ENCODE assay signal across 19 cellular contexts in the genomic region with DNA sequence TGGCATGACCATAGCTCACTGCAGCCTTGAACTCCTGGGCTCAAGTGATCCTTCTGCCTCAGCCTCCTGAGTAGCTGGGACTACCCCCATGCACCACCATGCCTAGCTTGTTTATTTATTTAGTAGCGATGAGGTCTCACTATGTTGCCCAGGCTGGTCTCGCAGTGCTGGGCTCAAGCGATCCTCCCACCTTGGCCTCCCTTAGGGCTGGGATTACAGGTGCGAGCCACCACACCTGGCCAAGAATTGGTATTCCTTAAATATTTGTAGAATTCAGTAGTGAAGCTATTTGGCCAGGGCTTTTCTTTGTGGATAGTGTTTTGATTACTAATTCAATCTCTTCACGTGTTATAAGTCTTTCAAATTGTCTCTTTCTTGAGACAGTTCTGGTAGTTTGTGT. TPM values are rescaled to one million over a fixed set of nuclear protein-coding genes. Genes with fewer than 3 reads are reported as not detected.
A peak's percentile ranks its signal among the peaks of the same experiment; 100 is the strongest.
DNase-seq lines count a peak whose midpoint lies in the region; ATAC-seq, FAIRE-seq and TF ChIP-seq lines count a peak whose summit lies in the region.
"Had no signal": no experiment of that assay in that cellular context is flagged by ENCODE, and none has a peak within 500 bp of the region (broad histone marks: within the 10 kb centered on the region; RNA-seq: fewer than 3 reads in every experiment).

No MANE protein-coding gene starts in this region.

- H3K9me3 Mint-ChIP-seq in activated CD8-positive, alpha-beta T cell treated with anti-CD3 and anti-CD28 coated beads for 36 hours: no peaks in the 10 kb centered on the region
- H3K9me3 Mint-ChIP-seq in activated CD8-positive, alpha-beta T cell treated with anti-CD3 and anti-CD28 coated beads, Interleukin-2, amount 10 ng/mL, durations not matched to agents 7 days and 5 days (ENCODE audit: insufficient read depth): no peaks in the 10 kb centered on the region
- no peaks in the 10 kb centered on the region for H3K9me3 Mint-ChIP-seq in CD8-positive, alpha-beta T cell
- H3K9me3 Mint-ChIP-seq in activated T-helper 1 cell treated with anti-CD3 and anti-CD28 coated beads, Interleukin-12 subunit alpha, Interleukin-12 subunit beta, Interleukin-2, Interleukin-4 antibody, amounts not matched to agents 30 ng/mL and 10 ng/mL and 1 ng/mL, durations not matched to agents 14 hours and 24 hours and 36 hours: no peaks in the 10 kb centered on the region
- H3K9me3 Mint-ChIP-seq in naive thymus-derived CD4-positive, alpha-beta T cell: no peaks in the 10 kb centered on the region
- H3K9me3 Mint-ChIP-seq: HFFc6 had no signal

- FAIRE-seq in GM12891 (lab: Jason Lieb, UNC): no peak
- FAIRE-seq: D721Med had no signal

- H3K36me3 Mint-ChIP-seq in activated CD8-positive, alpha-beta T cell treated with anti-CD3 and anti-CD28 coated beads for 36 hours (ENCODE audit: low read depth): peaks cover 10% of the 10 kb centered on the region
- no peaks in the 10 kb centered on the region for H3K36me3 Mint-ChIP-seq in activated CD8-positive, alpha-beta T cell treated with anti-CD3 and anti-CD28 coated beads, Interleukin-2, amount 10 ng/mL, durations not matched to agents 7 days and 5 days (ENCODE audit: low read depth)
- H3K36me3 Mint-ChIP-seq in CD8-positive, alpha-beta T cell: peaks cover 15% of the 10 kb centered on the region
- H3K36me3 Mint-ChIP-seq in activated T-helper 1 cell treated with anti-CD3 and anti-CD28 coated beads, Interleukin-12 subunit alpha, Interleukin-12 subunit beta, Interleukin-2, Interleukin-4 antibody, amounts not matched to agents 30 ng/mL and 10 ng/mL and 1 ng/mL, durations not matched to agents 14 hours and 24 hours and 36 hours (ENCODE audit: low read depth): no peaks in the 10 kb centered on the region
- peaks cover 0 to 8% (median 0%) of the 10 kb centered on the region in 5 donors for H3K36me3 Mint-ChIP-seq in naive thymus-derived CD4-positive, alpha-beta T cell

- peak overlapping the region; percentile 61 for H3K27ac Mint-ChIP-seq in activated CD8-positive, alpha-beta T cell treated with anti-CD3 and anti-CD28 coated beads for 36 hours
- no peak overlapping the region for H3K27ac Mint-ChIP-seq in activated CD8-positive, alpha-beta T cell treated with anti-CD3 and anti-CD28 coated beads, Interleukin-2, amount 10 ng/mL, durations not matched to agents 7 days and 5 days
- H3K27ac Mint-ChIP-seq in CD8-positive, alpha-beta T cell: peak overlapping the region; percentile 53
- H3K27ac Mint-ChIP-seq in activated T-helper 1 cell treated with anti-CD3 and anti-CD28 coated beads, Interleukin-12 subunit alpha, Interleukin-12 subunit beta, Interleukin-2, Interleukin-4 antibody, amounts not matched to agents 30 ng/mL and 10 ng/mL and 1 ng/mL, durations not matched to agents 14 hours and 24 hours and 36 hours: peak overlapping the region; percentile 1
- peak overlapping the region in 8 of 9 donors; percentile 67 to 89 (median 80) for H3K27ac Mint-ChIP-seq in naive thymus-derived CD4-positive, alpha-beta T cell
- H3K27ac Mint-ChIP-seq: HFFc6 had no signal

- CTCF ChIA-PET in activated CD8-positive, alpha-beta T cell treated with anti-CD3 and anti-CD28 coated beads for 36 hours (lab: Charles Lee): interaction anchor here (1.1 to 5.2 kb wide), 3 partner anchors 9 to 43 kb away, joined by 4 to 40 read pairs (median 6); no protein-coding TSS in a partner anchor
- CTCF ChIA-PET in activated CD8-positive, alpha-beta T cell treated with anti-CD3 and anti-CD28 coated beads, Interleukin-2, amount 10 ng/mL, durations not matched to agents 7 days and 5 days (lab: Charles Lee): interaction anchor here (0.9 to 4.5 kb wide), 2 partner anchors 17 to 43 kb away, joined by 3 to 17 read pairs; no protein-coding TSS in a partner anchor
- CTCF ChIA-PET in CD8-positive, alpha-beta T cell (lab: Charles Lee): interaction anchor here (1.1 to 6.8 kb wide), 3 partner anchors 13 to 267 kb away, joined by 4 to 37 read pairs (median 4); no protein-coding TSS in a partner anchor
- CTCF ChIA-PET in naive thymus-derived CD4-positive, alpha-beta T cell (lab: Charles Lee): interaction anchor here (1.2 kb wide), 1 partner anchor 43 kb away, joined by 3 read pairs; no protein-coding TSS in a partner anchor

- no peaks in the 10 kb centered on the region for H3K27me3 ChIP-seq in CD8-positive, alpha-beta T cell (ENCODE audit: insufficient read depth, low read length)
- H3K27me3 ChIP-seq in naive thymus-derived CD4-positive, alpha-beta T cell (ENCODE audit: control insufficient read depth in 2 of 2, insufficient read depth in 2 of 2, low read length in 2 of 2): no peaks in the 10 kb centered on the region
- H3K27me3 ChIP-seq in aorta (ENCODE audit: control insufficient read depth in 1 of 2, insufficient read depth in 2 of 2, low read length in 1 of 2): no peaks in the 10 kb centered on the region

- H3K4me3 ChIP-seq in CD8-positive, alpha-beta T cell (ENCODE audit: low read depth, low read length): no peak overlapping the region
- no peak overlapping the region for H3K4me3 ChIP-seq in naive thymus-derived CD4-positive, alpha-beta T cell (ENCODE audit: low read length)
- H3K4me3 ChIP-seq in aorta (ENCODE audit: low read length in 2 of 2): no peak overlapping the region

- H3K27ac ChIP-seq in CD8-positive, alpha-beta T cell (ENCODE audit: low read depth, low read length): no peak overlapping the region
- no peak overlapping the region for H3K27ac ChIP-seq in naive thymus-derived CD4-positive, alpha-beta T cell (ENCODE audit: low read depth, low read length)
- no peak overlapping the region for H3K27ac ChIP-seq in aorta (ENCODE audit: low read depth in 1 of 2, low read length in 2 of 2)

- TF ChIP-seq POLR2A in GM12891 (IDR thresholded peaks at IDR 0.05; ENCODE audit: low read depth, low read length): no peak

- H3K4me3 Mint-ChIP-seq in activated CD8-positive, alpha-beta T cell treated with anti-CD3 and anti-CD28 coated beads for 36 hours: no peak overlapping the region
- no peak overlapping the region for H3K4me3 Mint-ChIP-seq in activated CD8-positive, alpha-beta T cell treated with anti-CD3 and anti-CD28 coated beads, Interleukin-2, amount 10 ng/mL, durations not matched to agents 7 days and 5 days
- no peak overlapping the region for H3K4me3 Mint-ChIP-seq in CD8-positive, alpha-beta T cell
- H3K4me3 Mint-ChIP-seq in activated T-helper 1 cell treated with anti-CD3 and anti-CD28 coated beads, Interleukin-12 subunit alpha, Interleukin-12 subunit beta, Interleukin-2, Interleukin-4 antibody, amounts not matched to agents 30 ng/mL and 10 ng/mL and 1 ng/mL, durations not matched to agents 14 hours and 24 hours and 36 hours: no peak overlapping the region
- H3K4me3 Mint-ChIP-seq in naive thymus-derived CD4-positive, alpha-beta T cell: no peak overlapping the region
- H3K4me3 Mint-ChIP-seq: CD14-positive monocyte, HFFc6 had no signal

- intact Hi-C loops in activated CD8-positive, alpha-beta T cell treated with anti-CD3 and anti-CD28 coated beads for 36 hours (cut with micrococcal nuclease): no loop called here
- intact Hi-C loops in CD8-positive, alpha-beta T cell (cut with DNase I, micrococcal nuclease): no loop called here
- intact Hi-C loops in activated T-helper 1 cell treated with anti-CD3 and anti-CD28 coated beads, Interleukin-12 subunit alpha, Interleukin-12 subunit beta, Interleukin-2, Interleukin-4 antibody, amounts not matched to agents 30 ng/mL and 10 ng/mL and 1 ng/mL, durations not matched to agents 14 hours and 24 hours and 36 hours (cut with micrococcal nuclease): no loop called here
- intact Hi-C loops in naive thymus-derived CD4-positive, alpha-beta T cell (cut with micrococcal nuclease): no loop called here
- intact Hi-C loops in aorta (cut with DNase I): no loop called here

- no peaks in the 10 kb centered on the region for H3K36me3 ChIP-seq in CD8-positive, alpha-beta T cell (ENCODE audit: insufficient read depth, low read length)
- peaks cover 0 to 12% (median 0%) of the 10 kb centered on the region in 3 experiments for H3K36me3 ChIP-seq in naive thymus-derived CD4-positive, alpha-beta T cell (ENCODE audit: control insufficient read depth in 2 of 3, insufficient read depth in 3 of 3, low read length in 3 of 3)
- H3K36me3 ChIP-seq in aorta (ENCODE audit: control insufficient read depth in 1 of 2, insufficient read depth in 2 of 2, low read length in 1 of 2): no peaks in the 10 kb centered on the region

- WGBS in aorta, 2 donors: 93 to 97% methylated on average over 5 of the region's 5 CpGs

- peaks cover 41% of the 10 kb centered on the region for H3K4me1 ChIP-seq in CD8-positive, alpha-beta T cell (ENCODE audit: insufficient read depth, low read length)
- peaks cover 0 to 9% of the 10 kb centered on the region in 2 donors for H3K4me1 ChIP-seq in naive thymus-derived CD4-positive, alpha-beta T cell (ENCODE audit: control insufficient read depth in 2 of 2, insufficient read depth in 2 of 2, low read length in 2 of 2)
- no peaks in the 10 kb centered on the region for H3K4me1 ChIP-seq in aorta (ENCODE audit: control insufficient read depth in 1 of 2, insufficient read depth in 2 of 2, low read length in 2 of 2)

- H3K4me1 Mint-ChIP-seq in activated CD8-positive, alpha-beta T cell treated with anti-CD3 and anti-CD28 coated beads for 36 hours (ENCODE audit: low read depth): peaks cover 61% of the 10 kb centered on the region
- H3K4me1 Mint-ChIP-seq in activated CD8-positive, alpha-beta T cell treated with anti-CD3 and anti-CD28 coated beads, Interleukin-2, amount 10 ng/mL, durations not matched to agents 7 days and 5 days (ENCODE audit: low read depth): peaks cover 11% of the 10 kb centered on the region
- peaks cover 68% of the 10 kb centered on the region for H3K4me1 Mint-ChIP-seq in CD8-positive, alpha-beta T cell (ENCODE audit: low read depth)
- peaks cover 16% of the 10 kb centered on the region for H3K4me1 Mint-ChIP-seq in activated T-helper 1 cell treated with anti-CD3 and anti-CD28 coated beads, Interleukin-12 subunit alpha, Interleukin-12 subunit beta, Interleukin-2, Interleukin-4 antibody, amounts not matched to agents 30 ng/mL and 10 ng/mL and 1 ng/mL, durations not matched to agents 14 hours and 24 hours and 36 hours (ENCODE audit: low read depth)
- H3K4me1 Mint-ChIP-seq in naive thymus-derived CD4-positive, alpha-beta T cell: peaks cover 24 to 85% (median 71%) of the 10 kb centered on the region in 7 donors

- DNase-seq in activated CD8-positive, alpha-beta T cell treated with anti-CD3 and anti-CD28 coated beads for 36 hours: no peak
- no peak for DNase-seq in activated CD8-positive, alpha-beta T cell treated with anti-CD3 and anti-CD28 coated beads, Interleukin-2, amount 10 ng/mL, durations not matched to agents 7 days and 5 days
- DNase-seq in CD8-positive, alpha-beta T cell: no peak
- no peak for DNase-seq in activated T-helper 1 cell treated with anti-CD3 and anti-CD28 coated beads, Interleukin-12 subunit alpha, Interleukin-12 subunit beta, Interleukin-2, Interleukin-4 antibody, amounts not matched to agents 30 ng/mL and 10 ng/mL and 1 ng/mL, durations not matched to agents 14 hours and 24 hours and 36 hours (ENCODE audit: low spot score)
- DNase-seq in naive thymus-derived CD4-positive, alpha-beta T cell: no peak
- DNase-seq in DMS79 (lab: John Stamatoyannopoulos, UW) (no peak), GM12891 (ENCODE audit: insufficient read length, low spot score) (no peak), aorta (no peak)
- DNase-seq: 8988T, H7, HFFc6, IMR-90, NCI-H1436, NCI-H1930, NCI-H345, NCI-H524 treated with DMSO at 0.1 percent for 48 hours had no signal

- POLR2A ChIA-PET in activated CD8-positive, alpha-beta T cell treated with anti-CD3 and anti-CD28 coated beads for 36 hours (lab: Charles Lee): interaction anchor here (0.9 kb wide), 1 partner anchor 9 kb away, joined by 4 read pairs; no protein-coding TSS in a partner anchor
- POLR2A ChIA-PET in activated CD8-positive, alpha-beta T cell treated with anti-CD3 and anti-CD28 coated beads, Interleukin-2, amount 10 ng/mL, durations not matched to agents 7 days and 5 days (lab: Charles Lee): no interaction called here
- POLR2A ChIA-PET in CD8-positive, alpha-beta T cell (lab: Charles Lee): interaction anchor here (1.8 kb wide), 1 partner anchor 13 kb away, joined by 7 read pairs; no protein-coding TSS in a partner anchor
- POLR2A ChIA-PET in naive thymus-derived CD4-positive, alpha-beta T cell (lab: Charles Lee): interaction anchor here (0.5 to 2.3 kb wide), 2 partner anchors 10 to 90 kb away, joined by 4 to 5 read pairs; no protein-coding TSS in a partner anchor

- no peaks in the 10 kb centered on the region for H3K27me3 Mint-ChIP-seq in activated CD8-positive, alpha-beta T cell treated with anti-CD3 and anti-CD28 coated beads for 36 hours
- no peaks in the 10 kb centered on the region for H3K27me3 Mint-ChIP-seq in activated CD8-positive, alpha-beta T cell treated with anti-CD3 and anti-CD28 coated beads, Interleukin-2, amount 10 ng/mL, durations not matched to agents 7 days and 5 days (ENCODE audit: low read depth)
- no peaks in the 10 kb centered on the region for H3K27me3 Mint-ChIP-seq in CD8-positive, alpha-beta T cell (ENCODE audit: low read depth)
- no peaks in the 10 kb centered on the region for H3K27me3 Mint-ChIP-seq in activated T-helper 1 cell treated with anti-CD3 and anti-CD28 coated beads, Interleukin-12 subunit alpha, Interleukin-12 subunit beta, Interleukin-2, Interleukin-4 antibody, amounts not matched to agents 30 ng/mL and 10 ng/mL and 1 ng/mL, durations not matched to agents 14 hours and 24 hours and 36 hours (ENCODE audit: insufficient read depth)
- no peaks in the 10 kb centered on the region for H3K27me3 Mint-ChIP-seq in naive thymus-derived CD4-positive, alpha-beta T cell

- no peak for ATAC-seq in activated CD8-positive, alpha-beta T cell treated with anti-CD3 and anti-CD28 coated beads for 36 hours
- no peak for ATAC-seq in activated CD8-positive, alpha-beta T cell treated with anti-CD3 and anti-CD28 coated beads, Interleukin-2, amount 10 ng/mL, durations not matched to agents 7 days and 5 days
- no peak for ATAC-seq in CD8-positive, alpha-beta T cell
- ATAC-seq in naive thymus-derived CD4-positive, alpha-beta T cell: no peak
- no peak for ATAC-seq in aorta (ENCODE audit: low FRiP score)
- ATAC-seq: Right ventricle myocardium inferior had no signal

- no peaks in the 10 kb centered on the region for H3K9me3 ChIP-seq in CD8-positive, alpha-beta T cell (ENCODE audit: low read length)
- H3K9me3 ChIP-seq in naive thymus-derived CD4-positive, alpha-beta T cell (ENCODE audit: control insufficient read depth in 2 of 3, low read length in 3 of 3): no peaks in the 10 kb centered on the region
- no peaks in the 10 kb centered on the region for H3K9me3 ChIP-seq in aorta (ENCODE audit: control insufficient read depth, low read length)

- no peak for TF ChIP-seq CTCF in activated CD8-positive, alpha-beta T cell treated with anti-CD3 and anti-CD28 coated beads for 36 hours (IDR thresholded peaks at IDR 0.05)
- no peak for TF ChIP-seq CTCF in CD8-positive, alpha-beta T cell (IDR thresholded peaks at IDR 0.05)

RNA-seq across cellular contexts. Expression of gene ODC1, which starts 56.0 kb away (rescaled TPM):
- 100 to 1,000 TPM; 180 to 181 TPM for total RNA-seq in activated CD8-positive, alpha-beta T cell treated with anti-CD3 and anti-CD28 coated beads for 36 hours
- total RNA-seq in activated CD8-positive, alpha-beta T cell treated with anti-CD3 and anti-CD28 coated beads, Interleukin-2, amount 10 ng/mL, durations not matched to agents 7 days and 5 days: 10 to 100 TPM; 54.4 to 54.6 TPM
- total RNA-seq in CD8-positive, alpha-beta T cell: 100 to 1,000 TPM; 157 to 162 TPM
- 235 and 247 TPM in 2 replicates for total RNA-seq in activated T-helper 1 cell treated with anti-CD3 and anti-CD28 coated beads, Interleukin-12 subunit alpha, Interleukin-12 subunit beta, Interleukin-2, Interleukin-4 antibody, amounts not matched to agents 30 ng/mL and 10 ng/mL and 1 ng/mL, durations not matched to agents 14 hours and 24 hours and 36 hours
- total RNA-seq in naive thymus-derived CD4-positive, alpha-beta T cell: 10 to 100 TPM; 32.7 to 88.2 (median 52.4) TPM
- 10 to 100 TPM; 48.3 to 66.5 TPM for polyA plus RNA-seq in naive thymus-derived CD4-positive, alpha-beta T cell
- polyA plus RNA-seq in GM12891 (2012; ENCODE audit: low read depth, missing spikeins): 107 TPM
- 10 to 100 TPM; 21.3 to 46.1 TPM for total RNA-seq in aorta
- polyA plus RNA-seq in aorta: 10 to 100 TPM; 31.6 to 45.7 TPM
